26 cellular contexts compared by ENCODE assay signal in genomic region chr12:20421338-20421890, GRCh38. TPM values are rescaled to one million over a fixed set of nuclear protein-coding genes. Genes with fewer than 3 reads are reported as not detected.
DNase-seq lines count a peak whose midpoint lies in the region; ATAC-seq, FAIRE-seq and TF ChIP-seq lines count a peak whose summit lies in the region.
"Had no signal": no experiment of that assay in that cellular context is flagged by ENCODE, and none has a peak within 500 bp of the region (broad histone marks: within the 10 kb centered on the region; RNA-seq: fewer than 3 reads in every experiment).

No MANE protein-coding gene starts in this region.

- no peak overlapping the region for H3K27ac ChIP-seq in kidney (ENCODE audit: low read depth in 2 of 2, low read length in 2 of 2)
- H3K27ac ChIP-seq: BLaER1, parathyroid adenoma, SJCRH30, spleen, thyroid gland had no signal

- no peak for TF ChIP-seq CTCF in astrocyte of the spinal cord (IDR thresholded peaks at IDR 0.05; ENCODE audit: low read depth, low read length)
- TF ChIP-seq CTCF in kidney (IDR thresholded peaks at IDR 0.05; ENCODE audit: borderline replicate concordance, extremely low read depth, insufficient read depth), result no peak
- TF ChIP-seq CTCF in type B pancreatic cell (conservative IDR thresholded peaks at IDR 0.05), result no peak

- H3K9me3 ChIP-seq in kidney (ENCODE audit: control insufficient read depth in 1 of 2, low read length in 2 of 2), result no peaks in the 10 kb centered on the region
- H3K9me3 ChIP-seq: BLaER1, SJCRH30, spleen, thyroid gland had no signal

- no peaks in the 10 kb centered on the region for H3K36me3 ChIP-seq in kidney (ENCODE audit: control insufficient read depth in 1 of 2, insufficient read depth in 2 of 2, low read length in 2 of 2)
- H3K36me3 ChIP-seq: BLaER1, SJCRH30, spleen, thyroid gland had no signal

- peaks cover 4% of the 10 kb centered on the region for H3K4me1 Mint-ChIP-seq in activated naive CD8-positive, alpha-beta T cell treated with anti-CD3 and anti-CD28 coated beads, Interleukin-2, amount 10 ng/mL, durations not matched to agents 7 days and 5 days
- peaks cover 2% of the 10 kb centered on the region for H3K4me1 Mint-ChIP-seq in activated naive CD8-positive, alpha-beta T cell treated with anti-CD3 and anti-CD28 coated beads, Interleukin-2, amount 50 U/mL, for 24 hours
- no peaks in the 10 kb centered on the region for H3K4me1 Mint-ChIP-seq in type B pancreatic cell (ENCODE audit: unreplicated experiment)

- no peak for DNase-seq in activated naive CD8-positive, alpha-beta T cell treated with anti-CD3 and anti-CD28 coated beads, Interleukin-2, amount 10 ng/mL, durations not matched to agents 7 days and 5 days
- no peak for DNase-seq in activated naive CD8-positive, alpha-beta T cell treated with anti-CD3 and anti-CD28 coated beads, Interleukin-2, amount 50 U/mL, for 24 hours
- DNase-seq in astrocyte of the spinal cord (ENCODE audit: low read depth, low spot score) (peak; percentile 24), kidney (peak; percentile 32), type B pancreatic cell (ENCODE audit: extremely low spot score, unreplicated experiment) (no peak), kidney tubule cell (ENCODE audit: low spot score) (no peak), GM12892 (ENCODE audit: insufficient read length) (no peak), pons (ENCODE audit: low spot score) (no peak)
- DNase-seq: activated CD4-positive, alpha-beta T cell treated with anti-CD3 and anti-CD28 coated beads for 1 hour; activated effector memory CD4-positive, alpha-beta T cell treated with Interleukin-2 at 50 U/mL for 16 hours; amniotic stem cell; DMS 273 treated with DMSO at 0.1 percent for 48 hours; foreskin fibroblast; GF-D8; Kasumi-1; NCI-H1694; OCI-M1; SJCRH30; spleen; thyroid gland had no signal

- no peaks in the 10 kb centered on the region for H3K9me3 Mint-ChIP-seq in activated naive CD8-positive, alpha-beta T cell treated with anti-CD3 and anti-CD28 coated beads, Interleukin-2, amount 10 ng/mL, durations not matched to agents 7 days and 5 days
- no peaks in the 10 kb centered on the region for H3K9me3 Mint-ChIP-seq in activated naive CD8-positive, alpha-beta T cell treated with anti-CD3 and anti-CD28 coated beads, Interleukin-2, amount 50 U/mL, for 24 hours
- H3K9me3 Mint-ChIP-seq in type B pancreatic cell, result no peaks in the 10 kb centered on the region
- H3K9me3 Mint-ChIP-seq: T-helper 2 cell treated with Interferon-gamma antibody and Interleukin-4, amounts not matched to agents 5 μg/mL and 100 μg/mL, for 36 hours had no signal

- H3K4me1 ChIP-seq in kidney (ENCODE audit: control insufficient read depth in 1 of 2, insufficient read depth in 1 of 2, low read depth in 1 of 2, low read length in 2 of 2), result no peaks in the 10 kb centered on the region
- H3K4me1 ChIP-seq: BLaER1, parathyroid adenoma, SJCRH30, spleen, thyroid gland had no signal

- H3K4me3 ChIP-seq in astrocyte of the spinal cord (ENCODE audit: low read depth, low read length) (no peak overlapping the region), kidney (ENCODE audit: low read length in 2 of 2) (no peak overlapping the region)
- H3K4me3 ChIP-seq: BLaER1, coronary artery, SJCRH30, spleen, thyroid gland had no signal

- intact Hi-C loops in kidney (cut with DNase I), result no loop called here

- TF ChIP-seq POLR2A in GM12892 (IDR thresholded peaks at IDR 0.05; ENCODE audit: low read depth, low read length), result no peak

- H3K9ac ChIP-seq in kidney (ENCODE audit: low read length in 2 of 2), result no peak overlapping the region
- H3K9ac ChIP-seq: BLaER1, parathyroid adenoma had no signal

- H3K27me3 Mint-ChIP-seq in activated naive CD8-positive, alpha-beta T cell treated with anti-CD3 and anti-CD28 coated beads, Interleukin-2, amount 10 ng/mL, durations not matched to agents 7 days and 5 days, result peaks cover 5% of the 10 kb centered on the region
- no peaks in the 10 kb centered on the region for H3K27me3 Mint-ChIP-seq in activated naive CD8-positive, alpha-beta T cell treated with anti-CD3 and anti-CD28 coated beads, Interleukin-2, amount 50 U/mL, for 24 hours
- no peaks in the 10 kb centered on the region for H3K27me3 Mint-ChIP-seq in type B pancreatic cell

- no peak overlapping the region for H3K27ac Mint-ChIP-seq in activated naive CD8-positive, alpha-beta T cell treated with anti-CD3 and anti-CD28 coated beads, Interleukin-2, amount 10 ng/mL, durations not matched to agents 7 days and 5 days
- no peak overlapping the region for H3K27ac Mint-ChIP-seq in activated naive CD8-positive, alpha-beta T cell treated with anti-CD3 and anti-CD28 coated beads, Interleukin-2, amount 50 U/mL, for 24 hours
- H3K27ac Mint-ChIP-seq in type B pancreatic cell, result peak overlapping the region; percentile 14
- H3K27ac Mint-ChIP-seq: T-helper 2 cell treated with Interferon-gamma antibody and Interleukin-4, amounts not matched to agents 5 μg/mL and 100 μg/mL, for 36 hours had no signal

- peak; percentile 47 for ATAC-seq in activated naive CD8-positive, alpha-beta T cell treated with anti-CD3 and anti-CD28 coated beads, Interleukin-2, amount 10 ng/mL, durations not matched to agents 7 days and 5 days (ENCODE audit: low read depth)
- ATAC-seq in activated naive CD8-positive, alpha-beta T cell treated with anti-CD3 and anti-CD28 coated beads, Interleukin-2, amount 50 U/mL, for 24 hours, result no peak

- in situ Hi-C loops in astrocyte of the spinal cord (cut with HindIII; ENCODE audit: low sequenced_read_pairs), result no loop called here

- H3K36me3 Mint-ChIP-seq in activated naive CD8-positive, alpha-beta T cell treated with anti-CD3 and anti-CD28 coated beads, Interleukin-2, amount 10 ng/mL, durations not matched to agents 7 days and 5 days, result no peaks in the 10 kb centered on the region
- no peaks in the 10 kb centered on the region for H3K36me3 Mint-ChIP-seq in activated naive CD8-positive, alpha-beta T cell treated with anti-CD3 and anti-CD28 coated beads, Interleukin-2, amount 50 U/mL, for 24 hours (ENCODE audit: low read depth)
- no peaks in the 10 kb centered on the region for H3K36me3 Mint-ChIP-seq in type B pancreatic cell

- POLR2A ChIA-PET in activated naive CD8-positive, alpha-beta T cell treated with anti-CD3 and anti-CD28 coated beads, Interleukin-2, amount 10 ng/mL, durations not matched to agents 7 days and 5 days (lab: Charles Lee), result no interaction called here

- no peak for FAIRE-seq in kidney (lab: Jason Lieb, UNC)
- no peak for FAIRE-seq in GM12892 (lab: Jason Lieb, UNC)
- FAIRE-seq: A204.1 had no signal

- H3K4me3 Mint-ChIP-seq in activated naive CD8-positive, alpha-beta T cell treated with anti-CD3 and anti-CD28 coated beads, Interleukin-2, amount 10 ng/mL, durations not matched to agents 7 days and 5 days, result no peak overlapping the region
- no peak overlapping the region for H3K4me3 Mint-ChIP-seq in activated naive CD8-positive, alpha-beta T cell treated with anti-CD3 and anti-CD28 coated beads, Interleukin-2, amount 50 U/mL, for 24 hours
- H3K4me3 Mint-ChIP-seq in type B pancreatic cell, result no peak overlapping the region
- H3K4me3 Mint-ChIP-seq: T-helper 2 cell treated with Interferon-gamma antibody and Interleukin-4, amounts not matched to agents 5 μg/mL and 100 μg/mL, for 36 hours had no signal

RNA-seq across cellular contexts. Expression of gene PDE3A, which starts 53.1 kb away (rescaled TPM):
- not detected for total RNA-seq in activated naive CD8-positive, alpha-beta T cell treated with anti-CD3 and anti-CD28 coated beads, Interleukin-2, amount 10 ng/mL, durations not matched to agents 7 days and 5 days
- total RNA-seq in kidney, result 18.3 TPM
- polyA plus RNA-seq in kidney (ENCODE audit: insufficient read depth, low read depth, low replicate concordance), result 3.3 TPM
- 19.7 and 27.1 TPM in 2 replicates for total RNA-seq in type B pancreatic cell (ENCODE audit: low replicate concordance)
- not detected for polyA plus RNA-seq in GM12892 (2012; ENCODE audit: missing spikeins)
- total RNA-seq: HT-29 had no signal

Comparison
In these comparisons a context has a peak if more than half of its experiments do, and no peak if none do; other contexts are left out.
1. DNase-seq: peak in astrocyte of the spinal cord (single experiment) and kidney (single experiment); none in activated naive CD8-positive, alpha-beta T cell treated with anti-CD3 and anti-CD28 coated beads, Interleukin-2, amount 10 ng/mL, durations not matched to agents 7 days and 5 days (single experiment), activated naive CD8-positive, alpha-beta T cell treated with anti-CD3 and anti-CD28 coated beads, Interleukin-2, amount 50 U/mL, for 24 hours (single experiment), type B pancreatic cell (single experiment), kidney tubule cell (single experiment), GM12892 (single experiment) and pons (single experiment).
2. RNA of gene PDE3A, which starts 53.1 kb away (total RNA-seq): 19.7 to 27.1 TPM in type B pancreatic cell and 18.3 TPM in kidney (single experiment); not detected in activated naive CD8-positive, alpha-beta T cell treated with anti-CD3 and anti-CD28 coated beads, Interleukin-2, amount 10 ng/mL, durations not matched to agents 7 days and 5 days; every median in the first group is over 10 times any median in the second.